In the genomic region with DNA sequence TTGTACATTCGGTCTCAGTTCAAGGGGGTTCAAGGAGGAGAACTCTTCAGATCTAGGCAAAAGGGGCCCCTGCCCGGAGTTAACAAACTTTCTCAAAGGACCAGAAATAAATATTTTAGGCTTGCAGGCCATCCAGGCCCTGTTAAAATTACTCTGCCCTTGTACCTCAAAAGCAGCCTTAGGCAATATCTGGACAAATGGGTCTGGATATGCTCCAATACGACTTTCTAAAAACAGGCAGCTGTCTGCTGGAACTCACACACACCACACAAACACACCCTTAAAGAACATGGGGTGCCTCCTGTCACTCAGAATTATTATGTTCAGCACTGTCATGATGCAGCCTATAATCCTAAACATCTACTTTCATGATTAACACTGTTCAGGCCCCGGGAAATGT, we compare ENCODE assay signal across 20 cellular contexts.
A peak's percentile ranks its signal among the peaks of the same experiment; 100 is the strongest.
DNase-seq lines count a peak whose midpoint lies in the region; ATAC-seq and TF ChIP-seq lines count a peak whose summit lies in the region.
"Had no signal": no experiment of that assay in that cellular context is flagged by ENCODE, and none has a peak within 500 bp of the region (broad histone marks: within the 10 kb centered on the region; RNA-seq: fewer than 3 reads in every experiment).

No MANE protein-coding gene starts in this region.

- 48% methylated on average over 4 of the region's 4 CpGs for WGBS in right cardiac atrium

- H3K36me3 ChIP-seq in neural cell (ENCODE audit: insufficient read depth, low read length) = no peaks in the 10 kb centered on the region
- H3K36me3 ChIP-seq: BLaER1 had no signal

- H3K4me3 ChIP-seq in right cardiac atrium (ENCODE audit: low read length) (no peak overlapping the region), neural cell (ENCODE audit: low read length) (peak overlapping the region; percentile 28)
- H3K4me3 ChIP-seq: BLaER1, GM12878, GM23338 had no signal

- H4K20me1 ChIP-seq in neural cell (ENCODE audit: insufficient read depth) = no peaks in the 10 kb centered on the region
- H4K20me1 ChIP-seq: BLaER1 had no signal

- no peaks in the 10 kb centered on the region for H3K79me2 ChIP-seq in neural cell (replicated peaks; ENCODE audit: insufficient read depth, low read length)

- peaks cover 2% of the 10 kb centered on the region for H3K4me1 ChIP-seq in right cardiac atrium (ENCODE audit: control insufficient read depth, insufficient read depth, low read length)
- H3K4me1 ChIP-seq: BLaER1 had no signal

- TF ChIP-seq RAD21 in neural cell (conservative IDR thresholded peaks at IDR 0.05) = no peak

- H2AFZ ChIP-seq in neural cell (ENCODE audit: low read depth, low read length) = no peak overlapping the region
- H2AFZ ChIP-seq: GM23338 had no signal

- H3F3A ChIP-seq in neural cell (ENCODE audit: insufficient read depth, low read length, poor library complexity, severe bottlenecking) = no peaks in the 10 kb centered on the region

- DNase-seq in left ventricle myocardium superior (no peak), right cardiac atrium (no peak), islet precursor cell (peak; percentile 70), A172 (ENCODE audit: low spot score) (no peak)
- DNase-seq: 8988T; Caco-2; CD4-positive, CD25-positive, alpha-beta regulatory T cell; CD8-positive, alpha-beta T cell; DMS153; DND-41; GDM1; H9 had no signal

- TF ChIP-seq EP300 in neural cell (conservative IDR thresholded peaks at IDR 0.05; ENCODE audit: poor library complexity, severe bottlenecking) = no peak

- no peaks in the 10 kb centered on the region for H3K9me2 ChIP-seq in neural cell (ENCODE audit: insufficient read depth, low read length)

- no peaks in the 10 kb centered on the region for H3K9me3 ChIP-seq in right cardiac atrium (ENCODE audit: control insufficient read depth, low read length)
- H3K9me3 ChIP-seq in neural cell (ENCODE audit: low read length) = no peaks in the 10 kb centered on the region
- H3K9me3 ChIP-seq: BLaER1, Caco-2 had no signal

- ATAC-seq in left ventricle myocardium superior (peak; percentile 73), right cardiac atrium (no peak), GM21367 (IDR thresholded peaks at IDR 0.05; ENCODE audit: unreplicated experiment) (no peak), HG02870 (IDR thresholded peaks at IDR 0.05; ENCODE audit: unreplicated experiment) (no peak)
- ATAC-seq: CD8-positive, alpha-beta T cell; GM12878; GM23338; HCT116 had no signal

- H3K27ac ChIP-seq in right cardiac atrium (ENCODE audit: low read length) = no peak overlapping the region
- peak overlapping the region; percentile 71 for H3K27ac ChIP-seq in neural cell (ENCODE audit: low read length)
- H3K27ac ChIP-seq: BLaER1, C4-2B had no signal

- H3K27me3 ChIP-seq in right cardiac atrium (ENCODE audit: control insufficient read depth, insufficient read depth) (no peaks in the 10 kb centered on the region), neural cell (ENCODE audit: insufficient read depth, low read depth, low read length) (no peaks in the 10 kb centered on the region)
- H3K27me3 ChIP-seq: BLaER1 had no signal

- TF ChIP-seq CTCF in neural cell (IDR thresholded peaks at IDR 0.05; ENCODE audit: poor library complexity, severe bottlenecking) = no peak

- H3K9ac ChIP-seq in neural cell (ENCODE audit: low read length) = no peak overlapping the region
- H3K9ac ChIP-seq: BLaER1 had no signal

- intact Hi-C loops in left ventricle myocardium superior (cut with micrococcal nuclease) = no loop called here
- intact Hi-C loops in right cardiac atrium (cut with DNase I) = no loop called here

- no peak overlapping the region for H3K4me2 ChIP-seq in neural cell (ENCODE audit: low read length)
- H3K4me2 ChIP-seq: BLaER1, GM23338 had no signal

TF ChIP-seq in neural cell, 6 proteins besides CTCF, POLR2A, EP300 and RAD21:
- no peak for TF ChIP-seq EZH2 (IDR thresholded peaks at IDR 0.05; ENCODE audit: borderline replicate concordance, insufficient read depth, low read length, poor library complexity, severe bottlenecking)
- no peak for TF ChIP-seq SMC3 (conservative IDR thresholded peaks at IDR 0.05; ENCODE audit: poor library complexity)
- no peak for TF ChIP-seq TAF1 (IDR thresholded peaks at IDR 0.05; ENCODE audit: low read depth)
- TF ChIP-seq, protein P1, sequence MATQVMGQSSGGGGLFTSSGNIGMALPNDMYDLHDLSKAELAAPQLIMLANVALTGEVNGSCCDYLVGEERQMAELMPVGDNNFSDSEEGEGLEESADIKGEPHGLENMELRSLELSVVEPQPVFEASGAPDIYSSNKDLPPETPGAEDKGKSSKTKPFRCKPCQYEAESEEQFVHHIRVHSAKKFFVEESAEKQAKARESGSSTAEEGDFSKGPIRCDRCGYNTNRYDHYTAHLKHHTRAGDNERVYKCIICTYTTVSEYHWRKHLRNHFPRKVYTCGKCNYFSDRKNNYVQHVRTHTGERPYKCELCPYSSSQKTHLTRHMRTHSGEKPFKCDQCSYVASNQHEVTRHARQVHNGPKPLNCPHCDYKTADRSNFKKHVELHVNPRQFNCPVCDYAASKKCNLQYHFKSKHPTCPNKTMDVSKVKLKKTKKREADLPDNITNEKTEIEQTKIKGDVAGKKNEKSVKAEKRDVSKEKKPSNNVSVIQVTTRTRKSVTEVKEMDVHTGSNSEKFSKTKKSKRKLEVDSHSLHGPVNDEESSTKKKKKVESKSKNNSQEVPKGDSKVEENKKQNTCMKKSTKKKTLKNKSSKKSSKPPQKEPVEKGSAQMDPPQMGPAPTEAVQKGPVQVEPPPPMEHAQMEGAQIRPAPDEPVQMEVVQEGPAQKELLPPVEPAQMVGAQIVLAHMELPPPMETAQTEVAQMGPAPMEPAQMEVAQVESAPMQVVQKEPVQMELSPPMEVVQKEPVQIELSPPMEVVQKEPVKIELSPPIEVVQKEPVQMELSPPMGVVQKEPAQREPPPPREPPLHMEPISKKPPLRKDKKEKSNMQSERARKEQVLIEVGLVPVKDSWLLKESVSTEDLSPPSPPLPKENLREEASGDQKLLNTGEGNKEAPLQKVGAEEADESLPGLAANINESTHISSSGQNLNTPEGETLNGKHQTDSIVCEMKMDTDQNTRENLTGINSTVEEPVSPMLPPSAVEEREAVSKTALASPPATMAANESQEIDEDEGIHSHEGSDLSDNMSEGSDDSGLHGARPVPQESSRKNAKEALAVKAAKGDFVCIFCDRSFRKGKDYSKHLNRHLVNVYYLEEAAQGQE (IDR thresholded peaks at IDR 0.05; ENCODE audit: borderline replicate concordance) = no peak
- no peak for TF ChIP-seq MXI1 (conservative IDR thresholded peaks at IDR 0.05; ENCODE audit: poor library complexity, severe bottlenecking)
- no peak for TF ChIP-seq POLR2AphosphoS5 (IDR thresholded peaks at IDR 0.05)
